ENCODE assay signal across 2 cellular contexts in genomic region chr3:52176951-52177700, GRCh38.
TF ChIP-seq lines count a peak whose summit lies in the region.

No MANE protein-coding gene starts in this region.

TF ChIP-seq in WTC11, 78 proteins besides CTCF, POLR2A, EP300 and RAD21:
- TF ChIP-seq ZNF263 (CRISPR knock-in tag; IDR thresholded peaks at IDR 0.05; ENCODE audit: low read depth): no peak
- TF ChIP-seq NR1H2 (CRISPR knock-in tag; IDR thresholded peaks at IDR 0.05): no peak
- TF ChIP-seq GABPB1 (CRISPR knock-in tag; IDR thresholded peaks at IDR 0.05): peak; percentile 69
- TF ChIP-seq ARID4B (CRISPR knock-in tag; IDR thresholded peaks at IDR 0.05; ENCODE audit: borderline replicate concordance): no peak
- no peak for TF ChIP-seq JAZF1 (CRISPR knock-in tag; IDR thresholded peaks at IDR 0.05)
- no peak for TF ChIP-seq TP53 (CRISPR knock-in tag; IDR thresholded peaks at IDR 0.05)

TF ChIP-seq in HepG2, 621 proteins besides CTCF, POLR2A, EP300 and RAD21 (continues in another document):
- TF ChIP-seq ZBTB8A (CRISPR knock-in tag; IDR thresholded peaks at IDR 0.05; ENCODE audit: borderline replicate concordance, low read depth) (no peak; the same call in 1 of the 2 replicates), TCF12 (IDR thresholded peaks at IDR 0.05) (no peak), TCF12 (CRISPR knock-in tag; IDR thresholded peaks at IDR 0.05) (peak; percentile 76), ZSCAN25 (CRISPR knock-in tag; IDR thresholded peaks at IDR 0.05) (peak; percentile 57; the same call in 1 of the 2 replicates), RBM39 (IDR thresholded peaks at IDR 0.05; ENCODE audit: low read depth, low read length, poor library complexity, severe bottlenecking) (peak; percentile 48), ZXDC (CRISPR knock-in tag; IDR thresholded peaks at IDR 0.05) (0 out of 2 replicates have a peak, but pooled peaks have one; percentile 33), ZFX (CRISPR knock-in tag; IDR thresholded peaks at IDR 0.05; ENCODE audit: low read depth) (peak; percentile 79), CSRNP1 (CRISPR knock-in tag; IDR thresholded peaks at IDR 0.05) (no peak), PRMT3 (CRISPR knock-in tag; IDR thresholded peaks at IDR 0.05; ENCODE audit: borderline replicate concordance, low read depth) (no peak), ZSCAN9 (CRISPR knock-in tag; IDR thresholded peaks at IDR 0.05; ENCODE audit: borderline replicate concordance) (peak; percentile 24; the same call in 1 of the 2 replicates), ATF4 (CRISPR knock-in tag; IDR thresholded peaks at IDR 0.05) (peak in 1 of 2 experiments; percentile 78; a peak in 2 of 4 replicates), SIX4 (CRISPR knock-in tag; IDR thresholded peaks at IDR 0.05) (0 out of 2 replicates have a peak, but pooled peaks have one; percentile 9), ZNF101 (CRISPR knock-in tag; IDR thresholded peaks at IDR 0.05; ENCODE audit: borderline replicate concordance, low read depth) (0 out of 2 replicates have a peak, but pooled peaks have one; percentile 45), RBFOX2 (IDR thresholded peaks at IDR 0.05; ENCODE audit: low read depth, low read length) (no peak), LCORL (IDR thresholded peaks at IDR 0.05) (no peak), LCORL (CRISPR knock-in tag; IDR thresholded peaks at IDR 0.05) (peak; percentile 92), KLF15 (CRISPR knock-in tag; IDR thresholded peaks at IDR 0.05; ENCODE audit: borderline replicate concordance) (no peak), RAD51 (IDR thresholded peaks at IDR 0.05; ENCODE audit: borderline replicate concordance) (no peak), HDAC2 (CRISPR knock-in tag; IDR thresholded peaks at IDR 0.05) (peak; percentile 77), HNRNPUL1 (IDR thresholded peaks at IDR 0.05; ENCODE audit: low read depth, low read length) (no peak), ZNF230 (CRISPR knock-in tag; IDR thresholded peaks at IDR 0.05) (no peak), PBX2 (CRISPR knock-in tag; IDR thresholded peaks at IDR 0.05) (peak; percentile 34; the same call in 1 of the 2 replicates), TBX2 (CRISPR knock-in tag; IDR thresholded peaks at IDR 0.05; ENCODE audit: borderline replicate concordance) (peak; percentile 86), ZNF710 (CRISPR knock-in tag; IDR thresholded peaks at IDR 0.05; ENCODE audit: borderline replicate concordance) (no peak), DNMT1 (CRISPR knock-in tag; IDR thresholded peaks at IDR 0.05) (no peak), ZNF280D (CRISPR knock-in tag; IDR thresholded peaks at IDR 0.05) (peak; percentile 63; the same call in 1 of the 2 replicates), ZBTB34 (CRISPR knock-in tag; IDR thresholded peaks at IDR 0.05) (no peak), MEF2D (CRISPR knock-in tag; IDR thresholded peaks at IDR 0.05) (peak; percentile 22; the same call in 1 of the 2 replicates), NCOA5 (CRISPR knock-in tag; IDR thresholded peaks at IDR 0.05) (no peak), ZNF530 (CRISPR knock-in tag; IDR thresholded peaks at IDR 0.05; ENCODE audit: low read depth) (no peak), SMAD9 (CRISPR knock-in tag; IDR thresholded peaks at IDR 0.05) (no peak), ZNF407 (CRISPR knock-in tag; IDR thresholded peaks at IDR 0.05; ENCODE audit: not compliant biosample characterization) (no peak), TRIM24 (CRISPR knock-in tag; IDR thresholded peaks at IDR 0.05) (no peak), ZBTB20 (CRISPR knock-in tag; IDR thresholded peaks at IDR 0.05; ENCODE audit: borderline replicate concordance, low read depth) (peak; percentile 20; the same call in 1 of the 2 replicates), ZNF234 (CRISPR knock-in tag; conservative IDR thresholded peaks at IDR 0.05) (no peak), JUN (CRISPR knock-in tag; IDR thresholded peaks at IDR 0.05) (peak; percentile 29; the same call in 1 of the 2 replicates), ZNF567 (CRISPR knock-in tag; IDR thresholded peaks at IDR 0.05; ENCODE audit: borderline replicate concordance) (no peak)
